ENCODE assay signal across 1 cellular context in the genomic region with DNA sequence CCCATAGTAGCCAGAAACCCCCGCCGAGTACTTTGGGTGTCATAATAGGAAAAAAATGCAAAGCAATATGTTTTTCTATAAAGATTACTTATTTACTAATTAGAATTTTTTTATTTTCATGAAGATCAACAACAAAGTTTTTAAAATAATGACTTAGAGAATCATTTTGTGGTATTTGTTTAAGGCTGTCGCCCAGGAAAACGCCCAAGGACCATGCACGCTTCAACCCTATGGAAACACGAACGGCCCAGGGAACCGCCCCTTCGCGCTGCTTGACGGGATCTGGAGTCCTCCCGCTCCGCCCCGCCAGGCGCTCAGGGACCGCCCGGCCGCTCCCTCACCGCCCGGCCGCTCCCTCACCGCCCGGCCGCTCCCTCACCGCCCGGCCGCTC.
TF ChIP-seq lines count a peak whose summit lies in the region.

No MANE protein-coding gene starts in this region.

TF ChIP-seq in K562, 482 proteins besides CTCF, POLR2A, EP300 and RAD21 (continued from another document):
- TF ChIP-seq ZNF518B (CRISPR knock-in tag; IDR thresholded peaks at IDR 0.05) (no peak), RFX1 (IDR thresholded peaks at IDR 0.05) (peak; percentile 31; the same call in 1 of the 2 replicates), FOXK2 (conservative IDR thresholded peaks at IDR 0.05 in 1 of 2, IDR thresholded peaks at IDR 0.05 in 1 of 2; ENCODE audit: low read depth in 2 of 2) (peak in 1 of 2 experiments; percentile 18; a peak in 1 of 4 replicates), TRIM25 (IDR thresholded peaks at IDR 0.05; ENCODE audit: borderline replicate concordance) (no peak), NKRF (IDR thresholded peaks at IDR 0.05; ENCODE audit: borderline replicate concordance) (no peak), CHD1 (IDR thresholded peaks at IDR 0.05; ENCODE audit: low read length) (no peak), GATAD2B (IDR thresholded peaks at IDR 0.05; ENCODE audit: borderline replicate concordance) (no peak), FOXP1 (CRISPR knock-in tag; IDR thresholded peaks at IDR 0.05) (no peak), TEAD4 (IDR thresholded peaks at IDR 0.05; ENCODE audit: low read length) (no peak), TEAD4 (CRISPR knock-in tag; IDR thresholded peaks at IDR 0.05; ENCODE audit: borderline replicate concordance) (no peak), CHD2 (IDR thresholded peaks at IDR 0.05; ENCODE audit: low read depth, low read length) (no peak), MTF1 (CRISPR knock-in tag; IDR thresholded peaks at IDR 0.05; ENCODE audit: borderline replicate concordance) (no peak), ZNF589 (CRISPR knock-in tag; IDR thresholded peaks at IDR 0.05; ENCODE audit: low read depth) (no peak), RBM15 (IDR thresholded peaks at IDR 0.05; ENCODE audit: insufficient read depth, low read length) (no peak), ZNF444 (CRISPR knock-in tag; IDR thresholded peaks at IDR 0.05) (no peak), FOSL1 (tag; conservative IDR thresholded peaks at IDR 0.05) (0 out of 2 replicates have a peak, but pooled peaks have one; percentile 3), ZNF143 (CRISPR knock-in tag; IDR thresholded peaks at IDR 0.05) (peak; percentile 60; the same call in 1 of the 2 replicates), SIX5 (IDR thresholded peaks at IDR 0.05; ENCODE audit: borderline replicate concordance in 1 of 2, insufficient read depth in 1 of 2, low read depth in 1 of 2, low read length in 2 of 2) (no peak), ZNF696 (CRISPR knock-in tag; conservative IDR thresholded peaks at IDR 0.05) (no peak), KAT2B (IDR thresholded peaks at IDR 0.05; ENCODE audit: low read depth, low read length) (no peak), TEAD1 (CRISPR knock-in tag; IDR thresholded peaks at IDR 0.05) (no peak), RCOR1 (IDR thresholded peaks at IDR 0.05; ENCODE audit: borderline replicate concordance in 1 of 2, low read depth in 2 of 2, low read length in 2 of 2) (no peak), SMC3 (conservative IDR thresholded peaks at IDR 0.05; ENCODE audit: insufficient read depth, low read depth, low read length) (no peak), RFX5 (IDR thresholded peaks at IDR 0.05; ENCODE audit: low read depth, low read length) (no peak), ZNF347 (CRISPR knock-in tag; IDR thresholded peaks at IDR 0.05; ENCODE audit: low read depth) (no peak), E2F6 (IDR thresholded peaks at IDR 0.05; ENCODE audit: borderline replicate concordance in 1 of 2, extremely low read depth in 1 of 2, insufficient read depth in 1 of 2, insufficient read length in 1 of 2, low read depth in 1 of 2, low read length in 1 of 2, poor library complexity in 1 of 2, severe bottlenecking in 1 of 2) (peak in 1 of 2 experiments; percentile 49), PCBP2 (IDR thresholded peaks at IDR 0.05; ENCODE audit: low read depth, low read length, poor library complexity, severe bottlenecking) (no peak), GTF2A2 (tag; IDR thresholded peaks at IDR 0.05) (no peak), HMGN3 (IDR thresholded peaks at IDR 0.05; ENCODE audit: borderline replicate concordance, extremely low read depth, insufficient read length, low read depth, low read length) (peak; percentile 47), CREBBP (IDR thresholded peaks at IDR 0.05; ENCODE audit: low read depth, low read length) (no peak), ZNF41 (CRISPR knock-in tag; conservative IDR thresholded peaks at IDR 0.05) (no peak)
- TF ChIP-seq, protein P1, sequence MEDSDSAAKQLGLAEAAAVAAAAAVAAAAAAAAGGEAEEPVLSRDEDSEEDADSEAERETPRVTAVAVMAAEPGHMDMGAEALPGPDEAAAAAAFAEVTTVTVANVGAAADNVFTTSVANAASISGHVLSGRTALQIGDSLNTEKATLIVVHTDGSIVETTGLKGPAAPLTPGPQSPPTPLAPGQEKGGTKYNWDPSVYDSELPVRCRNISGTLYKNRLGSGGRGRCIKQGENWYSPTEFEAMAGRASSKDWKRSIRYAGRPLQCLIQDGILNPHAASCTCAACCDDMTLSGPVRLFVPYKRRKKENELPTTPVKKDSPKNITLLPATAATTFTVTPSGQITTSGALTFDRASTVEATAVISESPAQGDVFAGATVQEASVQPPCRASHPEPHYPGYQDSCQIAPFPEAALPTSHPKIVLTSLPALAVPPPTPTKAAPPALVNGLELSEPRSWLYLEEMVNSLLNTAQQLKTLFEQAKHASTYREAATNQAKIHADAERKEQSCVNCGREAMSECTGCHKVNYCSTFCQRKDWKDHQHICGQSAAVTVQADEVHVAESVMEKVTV (CRISPR knock-in tag; IDR thresholded peaks at IDR 0.05): peak; percentile 26; the same call in 1 of the 2 replicates
- TF ChIP-seq, protein P2, sequence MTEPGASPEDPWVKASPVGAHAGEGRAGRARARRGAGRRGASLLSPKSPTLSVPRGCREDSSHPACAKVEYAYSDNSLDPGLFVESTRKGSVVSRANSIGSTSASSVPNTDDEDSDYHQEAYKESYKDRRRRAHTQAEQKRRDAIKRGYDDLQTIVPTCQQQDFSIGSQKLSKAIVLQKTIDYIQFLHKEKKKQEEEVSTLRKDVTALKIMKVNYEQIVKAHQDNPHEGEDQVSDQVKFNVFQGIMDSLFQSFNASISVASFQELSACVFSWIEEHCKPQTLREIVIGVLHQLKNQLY (CRISPR knock-in tag; conservative IDR thresholded peaks at IDR 0.05): no peak
- TF ChIP-seq, protein P3, sequence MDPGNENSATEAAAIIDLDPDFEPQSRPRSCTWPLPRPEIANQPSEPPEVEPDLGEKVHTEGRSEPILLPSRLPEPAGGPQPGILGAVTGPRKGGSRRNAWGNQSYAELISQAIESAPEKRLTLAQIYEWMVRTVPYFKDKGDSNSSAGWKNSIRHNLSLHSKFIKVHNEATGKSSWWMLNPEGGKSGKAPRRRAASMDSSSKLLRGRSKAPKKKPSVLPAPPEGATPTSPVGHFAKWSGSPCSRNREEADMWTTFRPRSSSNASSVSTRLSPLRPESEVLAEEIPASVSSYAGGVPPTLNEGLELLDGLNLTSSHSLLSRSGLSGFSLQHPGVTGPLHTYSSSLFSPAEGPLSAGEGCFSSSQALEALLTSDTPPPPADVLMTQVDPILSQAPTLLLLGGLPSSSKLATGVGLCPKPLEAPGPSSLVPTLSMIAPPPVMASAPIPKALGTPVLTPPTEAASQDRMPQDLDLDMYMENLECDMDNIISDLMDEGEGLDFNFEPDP (CRISPR knock-in tag; IDR thresholded peaks at IDR 0.05): no peak
